Comparison of ENCODE assay signal across 25 cellular contexts in the genomic region with DNA sequence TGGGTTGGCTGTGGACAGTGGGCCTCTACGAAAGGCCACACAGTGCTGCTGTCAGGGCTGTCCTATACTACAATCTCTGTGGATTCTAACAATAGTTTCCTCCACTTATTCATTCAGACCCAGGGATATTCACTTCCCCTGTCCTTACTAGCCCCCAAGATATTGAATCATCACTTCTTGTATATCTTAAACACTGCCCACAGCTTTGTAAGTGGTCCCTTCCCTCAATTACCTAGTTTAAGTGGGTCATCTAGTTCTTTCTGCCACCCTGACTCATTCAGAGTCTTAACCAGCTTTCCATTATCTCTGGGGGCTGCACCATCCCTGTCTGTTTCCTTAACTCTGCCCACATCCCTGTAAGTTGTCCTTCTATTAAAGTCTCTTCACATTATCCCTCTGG.
"Had no signal": no experiment of that assay in that cellular context is flagged by ENCODE, and none has a peak within 500 bp of the region (broad histone marks: within the 10 kb centered on the region; RNA-seq: fewer than 3 reads in every experiment).

No MANE protein-coding gene starts in this region.

- H3K27ac ChIP-seq: stomach, suprapubic skin, tibial nerve had no signal

- H3K4me1 Mint-ChIP-seq: activated B cell treated with CpG ODN at 0.5 μM for 24 hours, brain, neural crest cell had no signal

- H3K9me3 ChIP-seq: stomach, suprapubic skin, tibial nerve had no signal

- DNase-seq: activated B cell treated with CpG ODN at 0.5 μM for 24 hours; activated CD4-positive, alpha-beta T cell treated with anti-CD3 and anti-CD28 coated beads for 36 hours; activated CD4-positive, alpha-beta T cell treated with anti-CD3 and anti-CD28 coated beads, Interleukin-2, amount 50 U/mL, for 48 hours; activated CD8-positive, alpha-beta memory T cell treated with anti-CD3 and anti-CD28 coated beads, Interleukin-2, amount 50 U/mL, for 48 hours; activated naive CD4-positive, alpha-beta T cell treated with Interleukin-2 at 50 U/mL for 16 hours; activated T-cell treated with anti-CD3 and anti-CD28 coated beads, Interleukin-2, amount 50 U/mL, for 4 hours; anterior cingulate cortex; caudate nucleus; effector memory CD4-positive, alpha-beta T cell; foreskin melanocyte; naive thymus-derived CD4-positive, alpha-beta T cell; occipital lobe; posterior cingulate gyrus; stimulated activated CD4-positive, alpha-beta T cell treated with anti-CD3 and anti-CD28 coated beads, Interleukin-4, amount 100 ng/mL, for 1 hour; stomach; T-helper 1 cell; T1000 had no signal

- H3K27me3 ChIP-seq: stomach, suprapubic skin, tibial nerve had no signal

- H3K4me3 ChIP-seq: lung, stomach, suprapubic skin, tibial nerve had no signal

- H3K4me1 ChIP-seq: stomach, suprapubic skin, tibial nerve had no signal

- H3K27ac Mint-ChIP-seq: activated B cell treated with CpG ODN at 0.5 μM for 24 hours; activated CD4-positive, alpha-beta T cell treated with anti-CD3 and anti-CD28 coated beads for 36 hours; brain had no signal

- H3K36me3 Mint-ChIP-seq: brain had no signal

- H3K27me3 Mint-ChIP-seq: activated CD4-positive, alpha-beta T cell treated with anti-CD3 and anti-CD28 coated beads for 36 hours; brain had no signal

- H3K36me3 ChIP-seq: stomach, suprapubic skin, tibial nerve had no signal

- ATAC-seq: activated CD4-positive, alpha-beta T cell treated with anti-CD3 and anti-CD28 coated beads for 36 hours; activated T-cell treated with anti-CD3 and anti-CD28 coated beads, Interleukin-2, amount 50 U/mL, for 4 hours; esophagus mucosa; left lobe of liver; naive thymus-derived CD4-positive, alpha-beta T cell; sciatic nerve had no signal

- H3K4me3 Mint-ChIP-seq: activated B cell treated with CpG ODN at 0.5 μM for 24 hours; activated CD4-positive, alpha-beta T cell treated with anti-CD3 and anti-CD28 coated beads for 36 hours; activated T-cell treated with anti-CD3 and anti-CD28 coated beads, Interleukin-2, amount 50 U/mL, for 4 hours; brain; naive thymus-derived CD4-positive, alpha-beta T cell; neural crest cell had no signal
